ENCODE assay signal across 35 cellular contexts in genomic region chr7:133355822-133356221, GRCh38.
"Had no signal": no experiment of that assay in that cellular context is flagged by ENCODE, and none has a peak within 500 bp of the region (broad histone marks: within the 10 kb centered on the region; RNA-seq: fewer than 3 reads in every experiment).

No MANE protein-coding gene starts in this region.

- DNase-seq: activated CD4-positive, alpha-beta memory T cell treated with anti-CD3 and anti-CD28 coated beads for 36 hours; activated CD4-positive, alpha-beta T cell treated with anti-CD3 and anti-CD28 coated beads for 36 hours; activated CD4-positive, alpha-beta T cell treated with anti-CD3 and anti-CD28 coated beads, Interleukin-2, amount 10 ng/mL, durations not matched to agents 24 days and 14 days; activated CD4-positive, CD25-positive, alpha-beta regulatory T cell; activated CD4-positive, CD25-positive, alpha-beta regulatory T cell treated with anti-CD3 and anti-CD28 coated beads, Interleukin-2, amount 50 U/mL, for 72 hours; activated CD8-positive, alpha-beta memory T cell treated with anti-CD3 and anti-CD28 coated beads, Interleukin-2, amount 10 ng/mL, durations not matched to agents 7 days and 5 days; activated CD8-positive, alpha-beta memory T cell treated with anti-CD3 and anti-CD28 coated beads, Interleukin-2, amount 50 U/mL, for 4 hours; activated CD8-positive, alpha-beta T cell treated with anti-CD3 and anti-CD28 coated beads, Interleukin-2, amount 10 ng/mL, durations not matched to agents 7 days and 5 days; activated effector memory CD4-positive, alpha-beta T cell treated with anti-CD3 and anti-CD28 coated beads, Interleukin-2, amount 50 U/mL, for 16 hours; activated naive CD4-positive, alpha-beta T cell treated with anti-CD3 and anti-CD28 coated beads for 36 hours; activated naive CD8-positive, alpha-beta T cell treated with anti-CD3 and anti-CD28 coated beads for 36 hours; activated naive CD8-positive, alpha-beta T cell treated with anti-CD3 and anti-CD28 coated beads, Interleukin-2, amount 50 U/mL, for 24 hours; activated T-cell treated with anti-CD3 and anti-CD28 coated beads, Interleukin-2, amount 50 U/mL, for 1 hour; activated T-cell treated with anti-CD3 and anti-CD28 coated beads, Interleukin-2, amount 50 U/mL, for 48 hours; adrenal gland; amygdala; aorta; body of pancreas; caudate nucleus; cortex of kidney; effector CD4-positive, alpha-beta T cell; effector memory CD8-positive, alpha-beta T cell; esophagus squamous epithelium; head of caudate nucleus; T-helper 1 cell; T-helper 17 cell; T1000; WERI-Rb-1 had no signal

- H3K9me3 ChIP-seq: body of pancreas had no signal

- H3K27me3 ChIP-seq: adrenal gland, body of pancreas, esophagus squamous epithelium had no signal

- H3K4me3 Mint-ChIP-seq: activated CD4-positive, alpha-beta memory T cell treated with anti-CD3 and anti-CD28 coated beads for 36 hours; activated CD4-positive, alpha-beta T cell treated with anti-CD3 and anti-CD28 coated beads for 36 hours; activated CD4-positive, alpha-beta T cell treated with anti-CD3 and anti-CD28 coated beads, Interleukin-2, amount 10 ng/mL, durations not matched to agents 24 days and 14 days; activated CD8-positive, alpha-beta memory T cell treated with anti-CD3 and anti-CD28 coated beads, Interleukin-2, amount 10 ng/mL, durations not matched to agents 7 days and 5 days; activated CD8-positive, alpha-beta T cell treated with anti-CD3 and anti-CD28 coated beads, Interleukin-2, amount 10 ng/mL, durations not matched to agents 7 days and 5 days; activated naive CD4-positive, alpha-beta T cell treated with anti-CD3 and anti-CD28 coated beads for 36 hours; activated naive CD4-positive, alpha-beta T cell treated with anti-CD3 and anti-CD28 coated beads, Interleukin-2, amount 50 U/mL, for 24 hours; activated naive CD8-positive, alpha-beta T cell treated with anti-CD3 and anti-CD28 coated beads for 36 hours; activated naive CD8-positive, alpha-beta T cell treated with anti-CD3 and anti-CD28 coated beads, Interleukin-2, amount 50 U/mL, for 24 hours; activated T-helper 1 cell treated with anti-CD3 and anti-CD28 coated beads, Interleukin-12 subunit alpha, Interleukin-12 subunit beta, Interleukin-2, Interleukin-4 antibody, amounts not matched to agents 30 ng/mL and 10 ng/mL and 1 ng/mL, durations not matched to agents 14 hours and 24 hours and 36 hours; effector memory CD8-positive, alpha-beta T cell; T-helper 17 cell; T-helper 2 cell treated with Interferon-gamma antibody and Interleukin-4, amounts not matched to agents 5 μg/mL and 100 μg/mL, for 36 hours had no signal

- H3K27me3 Mint-ChIP-seq: activated CD4-positive, alpha-beta memory T cell treated with anti-CD3 and anti-CD28 coated beads for 36 hours; activated CD4-positive, alpha-beta T cell treated with anti-CD3 and anti-CD28 coated beads for 36 hours; activated CD4-positive, alpha-beta T cell treated with anti-CD3 and anti-CD28 coated beads, Interleukin-2, amount 10 ng/mL, durations not matched to agents 24 days and 14 days; activated CD8-positive, alpha-beta memory T cell treated with anti-CD3 and anti-CD28 coated beads, Interleukin-2, amount 10 ng/mL, durations not matched to agents 7 days and 5 days; activated naive CD4-positive, alpha-beta T cell treated with anti-CD3 and anti-CD28 coated beads, Interleukin-2, amount 50 U/mL, for 24 hours; activated naive CD8-positive, alpha-beta T cell treated with anti-CD3 and anti-CD28 coated beads for 36 hours; activated naive CD8-positive, alpha-beta T cell treated with anti-CD3 and anti-CD28 coated beads, Interleukin-2, amount 50 U/mL, for 24 hours; effector memory CD8-positive, alpha-beta T cell; T-helper 17 cell had no signal

- ATAC-seq: activated CD4-positive, alpha-beta T cell treated with anti-CD3 and anti-CD28 coated beads for 36 hours; activated CD8-positive, alpha-beta memory T cell treated with anti-CD3 and anti-CD28 coated beads, Interleukin-2, amount 10 ng/mL, durations not matched to agents 7 days and 5 days; activated CD8-positive, alpha-beta T cell treated with anti-CD3 and anti-CD28 coated beads, Interleukin-2, amount 10 ng/mL, durations not matched to agents 7 days and 5 days; activated naive CD8-positive, alpha-beta T cell treated with anti-CD3 and anti-CD28 coated beads, Interleukin-2, amount 50 U/mL, for 24 hours; body of pancreas; effector memory CD8-positive, alpha-beta T cell; T-helper 17 cell had no signal

- FAIRE-seq: colon, frontal cortex had no signal

- H3K4me1 Mint-ChIP-seq: activated CD4-positive, alpha-beta T cell treated with anti-CD3 and anti-CD28 coated beads, Interleukin-2, amount 10 ng/mL, durations not matched to agents 24 days and 14 days; activated CD8-positive, alpha-beta memory T cell treated with anti-CD3 and anti-CD28 coated beads, Interleukin-2, amount 10 ng/mL, durations not matched to agents 7 days and 5 days; T-helper 17 cell had no signal

- H3K27ac ChIP-seq: adrenal gland, body of pancreas, epithelial cell of prostate, esophagus squamous epithelium, WERI-Rb-1 had no signal

- H3K4me3 ChIP-seq: adrenal gland, body of pancreas, esophagus squamous epithelium had no signal

- H3K4me1 ChIP-seq: adrenal gland, body of pancreas, esophagus squamous epithelium had no signal

- H3K27ac Mint-ChIP-seq: activated CD4-positive, alpha-beta memory T cell treated with anti-CD3 and anti-CD28 coated beads for 36 hours; activated CD4-positive, alpha-beta T cell treated with anti-CD3 and anti-CD28 coated beads for 36 hours; activated CD4-positive, alpha-beta T cell treated with anti-CD3 and anti-CD28 coated beads, Interleukin-2, amount 10 ng/mL, durations not matched to agents 24 days and 14 days; activated CD8-positive, alpha-beta memory T cell treated with anti-CD3 and anti-CD28 coated beads, Interleukin-2, amount 10 ng/mL, durations not matched to agents 7 days and 5 days; activated CD8-positive, alpha-beta T cell treated with anti-CD3 and anti-CD28 coated beads, Interleukin-2, amount 10 ng/mL, durations not matched to agents 7 days and 5 days; activated naive CD4-positive, alpha-beta T cell treated with anti-CD3 and anti-CD28 coated beads for 36 hours; activated naive CD4-positive, alpha-beta T cell treated with anti-CD3 and anti-CD28 coated beads, Interleukin-2, amount 50 U/mL, for 24 hours; activated naive CD8-positive, alpha-beta T cell treated with anti-CD3 and anti-CD28 coated beads for 36 hours; activated naive CD8-positive, alpha-beta T cell treated with anti-CD3 and anti-CD28 coated beads, Interleukin-2, amount 50 U/mL, for 24 hours; activated T-helper 1 cell treated with anti-CD3 and anti-CD28 coated beads, Interleukin-12 subunit alpha, Interleukin-12 subunit beta, Interleukin-2, Interleukin-4 antibody, amounts not matched to agents 30 ng/mL and 10 ng/mL and 1 ng/mL, durations not matched to agents 14 hours and 24 hours and 36 hours; activated T-helper 2 cell treated with anti-CD3 and anti-CD28 coated beads, Interferon-gamma antibody, Interleukin-2, Interleukin-4, amounts not matched to agents 10 μg/mL and 5 μg/mL and 100 μg/mL, durations not matched to agents 14 hours and 24 hours and 36 hours; T-helper 17 cell; T-helper 2 cell treated with Interferon-gamma antibody and Interleukin-4, amounts not matched to agents 5 μg/mL and 100 μg/mL, for 36 hours had no signal

- H3K36me3 ChIP-seq: adrenal gland, WERI-Rb-1 had no signal
